ENCODE assay signal across 8 cellular contexts in genomic region chrX:1246816-1247215, GRCh38. TPM values are rescaled to one million over a fixed set of nuclear protein-coding genes. Genes with fewer than 3 reads are reported as not detected.
DNase-seq lines count a peak whose midpoint lies in the region; ATAC-seq and TF ChIP-seq lines count a peak whose summit lies in the region.

No MANE protein-coding gene starts in this region.

- H3K27me3 ChIP-seq in prostate gland (replicated peaks; ENCODE audit: insufficient read depth): peaks cover 4% of the 10 kb centered on the region
- no peaks in the 10 kb centered on the region for H3K27me3 ChIP-seq in aorta (ENCODE audit: control insufficient read depth in 1 of 2, insufficient read depth in 2 of 2, low read length in 1 of 2)

- intact Hi-C loops in prostate gland (cut with DNase I) (no loop called here), aorta (cut with DNase I) (no loop called here)

- no peak overlapping the region for H3K9ac ChIP-seq in SK-N-MC (ENCODE audit: insufficient read length)

- H3K9me3 ChIP-seq in SK-N-MC (ENCODE audit: low read depth, low read length) (no peaks in the 10 kb centered on the region), prostate gland (no peaks in the 10 kb centered on the region), aorta (ENCODE audit: control insufficient read depth, low read length) (no peaks in the 10 kb centered on the region)

- DNase-seq in GM12864 (ENCODE audit: low read depth) (peak; percentile 39), SK-N-MC (ENCODE audit: low read depth, low spot score) (peak; percentile 8), glomerular visceral epithelial cell (ENCODE audit: extremely low spot score) (peak; percentile 30), prostate gland (ENCODE audit: low spot score) (no peak), aorta (peak; percentile 74 to 88), epidermal melanocyte (ENCODE audit: insufficient read length, low spot score) (no peak)
- DNase-seq in activated effector memory CD4-positive, alpha-beta T cell treated with anti-CD3 and anti-CD28 coated beads, Interleukin-2, amount 50 U/mL, for 16 hours: peak; percentile 94

- H3K36me3 ChIP-seq in SK-N-MC (ENCODE audit: insufficient read depth, low read length): no peaks in the 10 kb centered on the region
- H3K36me3 ChIP-seq in prostate gland: no peaks in the 10 kb centered on the region
- H3K36me3 ChIP-seq in aorta (ENCODE audit: control insufficient read depth in 1 of 2, insufficient read depth in 2 of 2, low read length in 1 of 2): no peaks in the 10 kb centered on the region

- TF ChIP-seq CTCF in GM12864 (IDR thresholded peaks at IDR 0.05; ENCODE audit: low read depth, low read length, missing control alignments) (peak; percentile 81), prostate gland (IDR thresholded peaks at IDR 0.05) (peak in 3 of 4 experiments; percentile 39 to 71 (median 65))

- H3K4me1 ChIP-seq in prostate gland (replicated peaks) (no peaks in the 10 kb centered on the region), aorta (ENCODE audit: control insufficient read depth in 1 of 2, insufficient read depth in 2 of 2, low read length in 2 of 2) (no peaks in the 10 kb centered on the region)

- no peak for TF ChIP-seq POLR2A in prostate gland (IDR thresholded peaks at IDR 0.05)

- 15% methylated on average over 18 of the region's 18 CpGs for WGBS in prostate gland
- 13 to 15% methylated on average over 18 of the region's 18 CpGs for WGBS in aorta, 2 donors

- peak; percentile 44 for ATAC-seq in HG03280 (IDR thresholded peaks at IDR 0.05; ENCODE audit: unreplicated experiment)
- peak; percentile 59 for ATAC-seq in aorta (ENCODE audit: low FRiP score)

- H3K4me3 ChIP-seq in GM12864 (ENCODE audit: low read depth, low read length) (no peak overlapping the region), SK-N-MC (no peak overlapping the region), prostate gland (no peak overlapping the region), aorta (ENCODE audit: low read length in 2 of 2) (no peak overlapping the region)

- H3K27ac ChIP-seq in SK-N-MC (no peak overlapping the region), prostate gland (no peak overlapping the region), aorta (ENCODE audit: low read depth in 1 of 2, low read length in 2 of 2) (no peak overlapping the region)

RNA-seq across cellular contexts. Expression of gene CSF2RA, which starts 21.8 kb away (rescaled TPM):
- total RNA-seq in prostate gland (1 to 10 TPM; 4.0 to 5.4 TPM), aorta (10 to 100 TPM; 12.5 to 22.3 TPM)
- 1 to 10 TPM; 1.2 to 5.5 TPM for polyA plus RNA-seq in aorta

RNA-seq across cellular contexts. Expression of gene CRLF2, which starts 34.4 kb away (rescaled TPM):
- total RNA-seq in prostate gland (not detected), aorta (under 1 TPM; 0.23 to 0.42 TPM)
- not detected for polyA plus RNA-seq in aorta

Comparison
In these comparisons a context has a peak if more than half of its experiments do, and no peak if none do; other contexts are left out.
1. DNase-seq: peak in GM12864 (single experiment), SK-N-MC (single experiment), activated effector memory CD4-positive, alpha-beta T cell treated with anti-CD3 and anti-CD28 coated beads, Interleukin-2, amount 50 U/mL, for 16 hours (single experiment), glomerular visceral epithelial cell (single experiment) and aorta (2 of 2); none in prostate gland (single experiment) and epidermal melanocyte (single experiment).